ENCODE assay signal across 7 cellular contexts in the genomic region with DNA sequence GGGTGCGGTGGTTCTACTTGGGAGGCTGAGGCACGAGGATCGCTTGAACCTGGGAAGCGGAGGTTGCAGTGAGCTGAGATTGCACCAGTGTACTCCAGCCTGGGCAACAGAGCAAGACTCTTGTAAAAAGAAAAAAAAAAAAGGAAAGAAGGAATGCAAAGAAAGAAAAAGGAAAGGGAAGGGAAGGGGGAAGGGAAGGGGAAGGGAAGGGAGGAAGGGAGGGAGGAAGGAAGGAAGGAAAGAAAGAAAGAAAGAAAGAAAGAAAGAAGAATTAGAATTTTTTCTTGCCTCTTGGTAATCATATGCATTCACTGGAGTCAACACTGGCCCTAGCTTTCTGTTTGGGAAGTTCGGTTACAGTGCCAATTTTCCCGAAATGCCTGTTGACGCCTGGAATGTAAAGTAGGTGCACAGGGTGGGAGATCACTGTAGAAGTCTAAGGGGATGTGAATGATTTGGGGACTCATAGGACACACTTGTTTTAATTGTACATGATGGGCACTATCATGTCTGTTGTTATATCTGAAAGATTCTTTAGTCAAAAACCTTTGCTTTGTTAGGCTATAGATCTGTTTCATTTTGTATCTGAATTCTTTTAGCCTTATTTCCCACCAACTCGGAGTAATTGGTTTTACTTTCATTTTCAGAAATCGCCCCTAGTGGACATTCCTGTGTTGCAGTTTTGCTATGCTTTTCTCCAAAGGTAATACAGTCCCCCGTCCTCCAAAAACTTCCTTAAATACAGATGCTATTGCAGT. TPM values are rescaled to one million over a fixed set of nuclear protein-coding genes. Genes with fewer than 3 reads are reported as not detected.
DNase-seq lines count a peak whose midpoint lies in the region; ATAC-seq and TF ChIP-seq lines count a peak whose summit lies in the region.

No MANE protein-coding gene starts in this region.

- H2AFZ ChIP-seq in PC-9: peak overlapping the region; percentile 76; the same call in 1 of the 2 replicates

- H3K36me3 ChIP-seq in PC-9 (ENCODE audit: low read depth): no peaks in the 10 kb centered on the region

- TF ChIP-seq CTCF in PC-9 (conservative IDR thresholded peaks at IDR 0.05) (peak; percentile 75), glutamatergic neuron (IDR thresholded peaks at IDR 0.05; ENCODE audit: partially characterized antibody, unreplicated experiment) (peak; percentile 84)

- H3K9me3 Mint-ChIP-seq in activated naive CD8-positive, alpha-beta T cell treated with anti-CD3 and anti-CD28 coated beads, Interleukin-2, amount 10 ng/mL, durations not matched to agents 7 days and 5 days: no peaks in the 10 kb centered on the region
- no peaks in the 10 kb centered on the region for H3K9me3 Mint-ChIP-seq in glutamatergic neuron (ENCODE audit: unreplicated experiment)

- no peaks in the 10 kb centered on the region for H3K27me3 Mint-ChIP-seq in activated naive CD8-positive, alpha-beta T cell treated with anti-CD3 and anti-CD28 coated beads, Interleukin-2, amount 10 ng/mL, durations not matched to agents 7 days and 5 days
- H3K27me3 Mint-ChIP-seq in glutamatergic neuron (ENCODE audit: unreplicated experiment): no peaks in the 10 kb centered on the region

- H3K4me1 ChIP-seq in PC-9 (replicated peaks; ENCODE audit: insufficient read depth): no peaks in the 10 kb centered on the region

- H3K27ac ChIP-seq in PC-9: no peak overlapping the region

- H3K27me3 ChIP-seq in PC-9 (ENCODE audit: insufficient read depth, low read depth): no peaks in the 10 kb centered on the region

- H3K4me3 Mint-ChIP-seq in activated naive CD8-positive, alpha-beta T cell treated with anti-CD3 and anti-CD28 coated beads, Interleukin-2, amount 10 ng/mL, durations not matched to agents 7 days and 5 days: peak overlapping the region; percentile 81
- no peak overlapping the region for H3K4me3 Mint-ChIP-seq in glutamatergic neuron (ENCODE audit: unreplicated experiment)

- DNase-seq in GM04504 (ENCODE audit: low read depth) (peak; percentile 37), HUDEP-2 (lab: John Stamatoyannopoulos, UW; ENCODE audit: unreplicated experiment in 76 of 76) (peak in 47 of 76 experiments; percentile 8 to 80 (median 49)), PC-9 (peak; percentile 29 to 44), glutamatergic neuron (no peak), pons (ENCODE audit: low spot score) (peak; percentile 81)
- DNase-seq in activated naive CD8-positive, alpha-beta T cell treated with anti-CD3 and anti-CD28 coated beads, Interleukin-2, amount 10 ng/mL, durations not matched to agents 7 days and 5 days: no peak

- peaks cover 11% of the 10 kb centered on the region for H3K4me1 Mint-ChIP-seq in activated naive CD8-positive, alpha-beta T cell treated with anti-CD3 and anti-CD28 coated beads, Interleukin-2, amount 10 ng/mL, durations not matched to agents 7 days and 5 days
- no peaks in the 10 kb centered on the region for H3K4me1 Mint-ChIP-seq in glutamatergic neuron (ENCODE audit: low read depth, unreplicated experiment)

- peaks cover 9% of the 10 kb centered on the region for H3K36me3 Mint-ChIP-seq in activated naive CD8-positive, alpha-beta T cell treated with anti-CD3 and anti-CD28 coated beads, Interleukin-2, amount 10 ng/mL, durations not matched to agents 7 days and 5 days
- peaks cover 20% of the 10 kb centered on the region for H3K36me3 Mint-ChIP-seq in glutamatergic neuron (ENCODE audit: unreplicated experiment)

- BruUV-seq in PC-9 (replicated peaks; lab: Mats Ljungman, UMichigan): no TSS peak

- H3K4me2 ChIP-seq in PC-9: peak overlapping the region; percentile 84

- ATAC-seq in activated naive CD8-positive, alpha-beta T cell treated with anti-CD3 and anti-CD28 coated beads, Interleukin-2, amount 10 ng/mL, durations not matched to agents 7 days and 5 days (ENCODE audit: low read depth): peak; percentile 77
- no peak for ATAC-seq in HG02973 (IDR thresholded peaks at IDR 0.05; ENCODE audit: unreplicated experiment)

- H4K20me1 ChIP-seq in PC-9 (ENCODE audit: insufficient read depth): no peaks in the 10 kb centered on the region

- no peaks in the 10 kb centered on the region for H3K9me2 ChIP-seq in PC-9 (ENCODE audit: insufficient read depth)

- intact Hi-C loops in PC-9 (cut with micrococcal nuclease; ENCODE audit: unreplicated experiment): no loop called here

- CTCF ChIA-PET in PC-9 (lab: Charles Lee): interaction anchor here (0.6 to 0.7 kb wide), 3 partner anchors 50 to 502 kb away, joined by 3 to 7 read pairs (median 4); no protein-coding TSS in a partner anchor

- H3K4me3 ChIP-seq in PC-9: peak overlapping the region; percentile 46; the same call in 1 of the 2 replicates

- H3F3A ChIP-seq in PC-9 (ENCODE audit: insufficient read depth, low read depth): no peaks in the 10 kb centered on the region

- H3K9me3 ChIP-seq in PC-9 (ENCODE audit: insufficient read depth, low read depth): no peaks in the 10 kb centered on the region

- peak overlapping the region; percentile 90 for H3K27ac Mint-ChIP-seq in activated naive CD8-positive, alpha-beta T cell treated with anti-CD3 and anti-CD28 coated beads, Interleukin-2, amount 10 ng/mL, durations not matched to agents 7 days and 5 days
- H3K27ac Mint-ChIP-seq in glutamatergic neuron (ENCODE audit: unreplicated experiment): no peak overlapping the region

- POLR2A ChIA-PET in PC-9 (lab: Charles Lee; ENCODE audit: unreplicated experiment): interaction anchor here (1.0 kb wide), 1 partner anchor 59 kb away, joined by 5 read pairs; no protein-coding TSS in a partner anchor
- POLR2A ChIA-PET in activated naive CD8-positive, alpha-beta T cell treated with anti-CD3 and anti-CD28 coated beads, Interleukin-2, amount 10 ng/mL, durations not matched to agents 7 days and 5 days (lab: Charles Lee): interaction anchor here (0.7 to 1.8 kb wide), 3 partner anchors 11 to 116 kb away, joined by 3 to 10 read pairs (median 5); a partner anchor contains a TSS

- H3K79me2 ChIP-seq in PC-9 (ENCODE audit: low read depth): no peaks in the 10 kb centered on the region

RNA-seq across cellular contexts. Expression of a gene that starts 59.8 kb away (rescaled TPM):
- total RNA-seq in PC-9 (2021): 15.9 and 17.5 TPM in 2 replicates
- total RNA-seq in activated naive CD8-positive, alpha-beta T cell treated with anti-CD3 and anti-CD28 coated beads, Interleukin-2, amount 10 ng/mL, durations not matched to agents 7 days and 5 days: 10 to 100 TPM; 46.7 to 53.7 TPM
- 34.7 TPM for total RNA-seq in glutamatergic neuron (ENCODE audit: unreplicated experiment)

Comparison
In these comparisons a context has a peak if more than half of its experiments do, and no peak if none do; other contexts are left out.
1. DNase-seq: peak in GM04504 (single experiment), HUDEP-2 (47 of 76), PC-9 (2 of 2) and pons (single experiment); none in activated naive CD8-positive, alpha-beta T cell treated with anti-CD3 and anti-CD28 coated beads, Interleukin-2, amount 10 ng/mL, durations not matched to agents 7 days and 5 days (single experiment) and glutamatergic neuron (single experiment).